Comparison of ENCODE assay signal across 1 cellular context in genomic region chr1:11935040-11935378, GRCh38.
TF ChIP-seq lines count a peak whose summit lies in the region.

No MANE protein-coding gene starts in this region.

TF ChIP-seq in GM23338, 12 proteins besides CTCF, POLR2A, EP300 and RAD21 (continued from another document):
- TF ChIP-seq EZH2 (IDR thresholded peaks at IDR 0.05; ENCODE audit: low read depth, unreplicated experiment) (no peak), CREB1 (CRISPR knock-in tag; IDR thresholded peaks at IDR 0.05; ENCODE audit: low read depth) (no peak), ETS1 (IDR thresholded peaks at IDR 0.05) (no peak), POLR2AphosphoS5 (IDR thresholded peaks at IDR 0.05; ENCODE audit: low read depth) (no peak)
